ENCODE assay signal across 11 cellular contexts in the genomic region with DNA sequence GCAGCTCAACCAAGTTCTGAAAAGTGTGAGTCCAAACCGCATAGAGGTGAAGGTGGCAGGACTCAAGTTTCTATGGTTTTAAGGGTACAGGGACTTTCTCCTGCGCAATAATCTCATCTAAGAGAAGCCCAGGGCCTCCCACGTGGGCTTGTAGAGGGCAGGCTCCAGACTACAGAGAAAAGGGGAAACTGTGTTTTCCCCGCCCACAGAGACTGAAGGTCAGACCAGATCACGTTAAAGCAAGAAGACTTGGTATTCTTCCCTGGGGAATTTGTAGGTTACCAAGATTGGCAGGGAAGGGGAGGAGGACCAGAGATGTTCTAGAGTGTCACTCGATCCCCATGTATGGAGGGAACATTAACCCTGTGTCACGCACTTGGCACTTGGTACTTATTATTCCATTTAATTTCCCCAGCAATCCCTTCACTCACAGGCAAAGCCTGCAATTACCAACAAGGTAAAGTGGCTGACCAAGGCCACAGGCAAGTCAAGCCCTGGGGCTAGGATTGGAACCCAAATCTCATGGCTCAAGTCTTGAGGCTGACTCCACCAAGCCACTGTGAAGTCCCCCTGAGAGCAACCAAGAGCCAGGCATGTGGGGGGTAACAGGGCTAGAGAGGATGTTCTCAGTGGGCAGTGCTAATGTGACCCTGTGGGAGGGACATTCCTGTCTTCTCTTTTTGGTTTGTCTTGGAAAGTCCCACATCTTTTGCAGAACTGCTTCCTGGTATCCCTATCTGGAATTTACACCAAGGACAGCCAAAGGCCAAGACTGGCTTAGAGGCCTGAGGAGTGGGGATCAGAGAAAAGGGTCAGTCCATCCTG. TPM values are rescaled to one million over a fixed set of nuclear protein-coding genes. Genes with fewer than 3 reads are reported as not detected.
DNase-seq lines count a peak whose midpoint lies in the region; ATAC-seq, FAIRE-seq and TF ChIP-seq lines count a peak whose summit lies in the region.
"Had no signal": no experiment of that assay in that cellular context is flagged by ENCODE, and none has a peak within 500 bp of the region (broad histone marks: within the 10 kb centered on the region; RNA-seq: fewer than 3 reads in every experiment).

No MANE protein-coding gene starts in this region.

- H3K79me2 ChIP-seq in OCI-LY7 (ENCODE audit: insufficient read depth, low read depth, low read length): no peaks in the 10 kb centered on the region

- POLR2A ChIA-PET in OCI-LY7 (lab: Charles Lee): interaction anchor here (1.5 kb wide), 1 partner anchor 8 kb away, joined by 4 read pairs; no protein-coding TSS in a partner anchor

- no peak overlapping the region for H3K4me3 Mint-ChIP-seq in nephron progenitor cell
- H3K4me3 Mint-ChIP-seq: brain had no signal

- H3K4me1 Mint-ChIP-seq in nephron progenitor cell: peaks cover 59% of the 10 kb centered on the region

- no peaks in the 10 kb centered on the region for H3K36me3 ChIP-seq in OCI-LY7 (ENCODE audit: insufficient read depth, low read length)
- H3K36me3 ChIP-seq: SJSA1 had no signal

- H3K9me3 Mint-ChIP-seq in nephron progenitor cell: peaks cover under 1% of the 10 kb centered on the region

- intact Hi-C loops in OCI-LY7 (cut with micrococcal nuclease; ENCODE audit: unreplicated experiment): no loop called here
- intact Hi-C loops in posterior vena cava (cut with DNase I): no loop called here
- intact Hi-C loops in lower leg skin (cut with DNase I; ENCODE audit: low total_unique reads): no loop called here

- ATAC-seq in HG02840 (IDR thresholded peaks at IDR 0.05; ENCODE audit: low FRiP score, unreplicated experiment) (peak; percentile 70), GM18873 (IDR thresholded peaks at IDR 0.05; ENCODE audit: low FRiP score, unreplicated experiment) (no peak)

- H3K4me1 ChIP-seq in OCI-LY7 (ENCODE audit: insufficient read depth, low read length, poor library complexity, severe bottlenecking): peaks cover 22% of the 10 kb centered on the region
- H3K4me1 ChIP-seq: SJSA1 had no signal

- TF ChIP-seq CTCF in OCI-LY7 (conservative IDR thresholded peaks at IDR 0.05; ENCODE audit: low read length): no peak
- TF ChIP-seq CTCF in lower leg skin (IDR thresholded peaks at IDR 0.05): no peak
- no peak for TF ChIP-seq CTCF in nephron progenitor cell (IDR thresholded peaks at IDR 0.05)

- 0 out of 2 replicates have a peak overlapping the region, but pooled peaks have one; percentile 4 for H2AFZ ChIP-seq in OCI-LY7 (ENCODE audit: low read length)

- H3K27ac ChIP-seq in OCI-LY7 (ENCODE audit: low read depth, low read length, poor library complexity, severe bottlenecking): no peak overlapping the region
- H3K27ac ChIP-seq: SJSA1 had no signal

- peaks cover 7% of the 10 kb centered on the region for H3K27me3 Mint-ChIP-seq in nephron progenitor cell (ENCODE audit: low read depth, poor library complexity)

- DNase-seq in GM19239 (ENCODE audit: insufficient read length, low spot score): no peak
- DNase-seq in OCI-LY7 (ENCODE audit: low spot score): no peak
- DNase-seq in posterior vena cava (ENCODE audit: low spot score): peak; percentile 48
- no peak for DNase-seq in activated gamma-delta T cell treated with Interleukin-2 at 50 U/mL for 16 hours
- DNase-seq in lower leg skin (ENCODE audit: low spot score in 2 of 2): no peak
- no peak for DNase-seq in nephron progenitor cell

- FAIRE-seq in GM19239 (lab: Jason Lieb, UNC): peak; percentile 96
- FAIRE-seq: keratinocyte had no signal

- H4K20me1 ChIP-seq in OCI-LY7 (ENCODE audit: insufficient read depth, low read length): no peaks in the 10 kb centered on the region

- H3K27ac Mint-ChIP-seq in nephron progenitor cell: no peak overlapping the region
- H3K27ac Mint-ChIP-seq: brain had no signal

- H3K4me3 ChIP-seq in OCI-LY7 (ENCODE audit: low read depth, low read length, poor library complexity, severe bottlenecking) (no peak overlapping the region), lower leg skin (ENCODE audit: low read depth, poor library complexity, severe bottlenecking) (no peak overlapping the region)
- H3K4me3 ChIP-seq: SJSA1 had no signal

- BruUV-seq in OCI-LY7 (replicated peaks; lab: Mats Ljungman, UMichigan): no TSS peak

- no peaks in the 10 kb centered on the region for H3K9me3 ChIP-seq in OCI-LY7 (ENCODE audit: low read length)
- H3K9me3 ChIP-seq: SJSA1 had no signal

- no peaks in the 10 kb centered on the region for H3K36me3 Mint-ChIP-seq in nephron progenitor cell (ENCODE audit: low read depth)
- H3K36me3 Mint-ChIP-seq: brain had no signal

- no peak for TF ChIP-seq POLR2A in lower leg skin (IDR thresholded peaks at IDR 0.05)

- 65 to 71% methylated on average over 7 of the region's 7 CpGs for WGBS in lower leg skin, 2 donors

- H3K9me2 ChIP-seq in OCI-LY7 (ENCODE audit: insufficient read depth, low read length): no peaks in the 10 kb centered on the region

- H3K4me2 ChIP-seq in OCI-LY7 (ENCODE audit: low read length): no peak overlapping the region

- CTCF ChIA-PET in OCI-LY7 (lab: Charles Lee; ENCODE audit: unreplicated experiment): no interaction called here

RNA-seq across cellular contexts. Expression of a gene that starts 18.3 kb away (rescaled TPM):
- total RNA-seq in OCI-LY7 (2014; rRNA removed; shearing (Covaris generic)): 4.4 and 5.6 TPM in 2 replicates
- 12.1 and 16.4 TPM in 2 replicates for total RNA-seq in OCI-LY7 (2022)
- 10 to 100 TPM; 56.9 to 62.7 TPM for total RNA-seq in posterior vena cava
- total RNA-seq in lower leg skin: 10 to 100 TPM in 2 of 4 donors, 1 to 10 TPM in 2; 6.0 to 14.7 (median 9.1) TPM
